In genomic region chr15:31321418-31321817, GRCh38 we compare ENCODE assay signal across 33 cellular contexts.
"Had no signal": no experiment of that assay in that cellular context is flagged by ENCODE, and none has a peak within 500 bp of the region (broad histone marks: within the 10 kb centered on the region; RNA-seq: fewer than 3 reads in every experiment).

No MANE protein-coding gene starts in this region.

- H3K27ac ChIP-seq: adrenal gland, body of pancreas, esophagus muscularis mucosa, foreskin keratinocyte, gastrocnemius medialis, heart left ventricle had no signal

- H3K27me3 Mint-ChIP-seq: activated CD4-positive, alpha-beta memory T cell treated with anti-CD3 and anti-CD28 coated beads for 36 hours; activated CD4-positive, alpha-beta T cell treated with anti-CD3 and anti-CD28 coated beads for 36 hours; activated CD4-positive, alpha-beta T cell treated with anti-CD3 and anti-CD28 coated beads, Interleukin-2, amount 10 ng/mL, durations not matched to agents 24 days and 14 days; activated CD8-positive, alpha-beta memory T cell treated with anti-CD3 and anti-CD28 coated beads, Interleukin-2, amount 10 ng/mL, durations not matched to agents 7 days and 5 days; activated naive CD4-positive, alpha-beta T cell treated with anti-CD3 and anti-CD28 coated beads, Interleukin-2, amount 50 U/mL, for 24 hours; activated naive CD8-positive, alpha-beta T cell treated with anti-CD3 and anti-CD28 coated beads for 36 hours; activated naive CD8-positive, alpha-beta T cell treated with anti-CD3 and anti-CD28 coated beads, Interleukin-2, amount 50 U/mL, for 24 hours; effector memory CD8-positive, alpha-beta T cell had no signal

- H3K9me3 Mint-ChIP-seq: activated naive CD4-positive, alpha-beta T cell treated with anti-CD3 and anti-CD28 coated beads, Interleukin-2, amount 50 U/mL, for 24 hours; effector memory CD8-positive, alpha-beta T cell had no signal

- H3K27me3 ChIP-seq: adrenal gland, body of pancreas, gastrocnemius medialis, heart left ventricle had no signal

- H3K4me1 ChIP-seq: foreskin keratinocyte had no signal

- H3K27ac Mint-ChIP-seq: activated CD4-positive, alpha-beta memory T cell treated with anti-CD3 and anti-CD28 coated beads for 36 hours; activated CD4-positive, alpha-beta T cell treated with anti-CD3 and anti-CD28 coated beads for 36 hours; activated CD4-positive, alpha-beta T cell treated with anti-CD3 and anti-CD28 coated beads, Interleukin-2, amount 10 ng/mL, durations not matched to agents 24 days and 14 days; activated CD8-positive, alpha-beta memory T cell treated with anti-CD3 and anti-CD28 coated beads, Interleukin-2, amount 10 ng/mL, durations not matched to agents 7 days and 5 days; activated CD8-positive, alpha-beta T cell treated with anti-CD3 and anti-CD28 coated beads, Interleukin-2, amount 10 ng/mL, durations not matched to agents 7 days and 5 days; activated naive CD4-positive, alpha-beta T cell treated with anti-CD3 and anti-CD28 coated beads for 36 hours; activated naive CD4-positive, alpha-beta T cell treated with anti-CD3 and anti-CD28 coated beads, Interleukin-2, amount 50 U/mL, for 24 hours; activated naive CD8-positive, alpha-beta T cell treated with anti-CD3 and anti-CD28 coated beads for 36 hours; activated naive CD8-positive, alpha-beta T cell treated with anti-CD3 and anti-CD28 coated beads, Interleukin-2, amount 50 U/mL, for 24 hours; activated T-helper 1 cell treated with anti-CD3 and anti-CD28 coated beads, Interleukin-12 subunit alpha, Interleukin-12 subunit beta, Interleukin-2, Interleukin-4 antibody, amounts not matched to agents 30 ng/mL and 10 ng/mL and 1 ng/mL, durations not matched to agents 14 hours and 24 hours and 36 hours; activated T-helper 2 cell treated with anti-CD3 and anti-CD28 coated beads, Interferon-gamma antibody, Interleukin-2, Interleukin-4, amounts not matched to agents 10 μg/mL and 5 μg/mL and 100 μg/mL, durations not matched to agents 14 hours and 24 hours and 36 hours had no signal

- H3K4me3 Mint-ChIP-seq: activated CD4-positive, alpha-beta memory T cell treated with anti-CD3 and anti-CD28 coated beads for 36 hours; activated CD4-positive, alpha-beta T cell treated with anti-CD3 and anti-CD28 coated beads for 36 hours; activated CD4-positive, alpha-beta T cell treated with anti-CD3 and anti-CD28 coated beads, Interleukin-2, amount 10 ng/mL, durations not matched to agents 24 days and 14 days; activated CD8-positive, alpha-beta memory T cell treated with anti-CD3 and anti-CD28 coated beads, Interleukin-2, amount 10 ng/mL, durations not matched to agents 7 days and 5 days; activated CD8-positive, alpha-beta T cell treated with anti-CD3 and anti-CD28 coated beads, Interleukin-2, amount 10 ng/mL, durations not matched to agents 7 days and 5 days; activated naive CD4-positive, alpha-beta T cell treated with anti-CD3 and anti-CD28 coated beads for 36 hours; activated naive CD4-positive, alpha-beta T cell treated with anti-CD3 and anti-CD28 coated beads, Interleukin-2, amount 50 U/mL, for 24 hours; activated naive CD8-positive, alpha-beta T cell treated with anti-CD3 and anti-CD28 coated beads for 36 hours; activated naive CD8-positive, alpha-beta T cell treated with anti-CD3 and anti-CD28 coated beads, Interleukin-2, amount 50 U/mL, for 24 hours; activated T-helper 1 cell treated with anti-CD3 and anti-CD28 coated beads, Interleukin-12 subunit alpha, Interleukin-12 subunit beta, Interleukin-2, Interleukin-4 antibody, amounts not matched to agents 30 ng/mL and 10 ng/mL and 1 ng/mL, durations not matched to agents 14 hours and 24 hours and 36 hours; effector memory CD8-positive, alpha-beta T cell had no signal

- DNase-seq: activated CD4-positive, alpha-beta memory T cell treated with anti-CD3 and anti-CD28 coated beads for 36 hours; activated CD4-positive, alpha-beta T cell treated with anti-CD3 and anti-CD28 coated beads for 36 hours; activated CD4-positive, alpha-beta T cell treated with anti-CD3 and anti-CD28 coated beads, Interleukin-2, amount 10 ng/mL, durations not matched to agents 24 days and 14 days; activated CD4-positive, CD25-positive, alpha-beta regulatory T cell; activated CD4-positive, CD25-positive, alpha-beta regulatory T cell treated with anti-CD3 and anti-CD28 coated beads, Interleukin-2, amount 50 U/mL, for 72 hours; activated CD8-positive, alpha-beta memory T cell treated with anti-CD3 and anti-CD28 coated beads, Interleukin-2, amount 10 ng/mL, durations not matched to agents 7 days and 5 days; activated CD8-positive, alpha-beta memory T cell treated with anti-CD3 and anti-CD28 coated beads, Interleukin-2, amount 50 U/mL, for 4 hours; activated CD8-positive, alpha-beta T cell treated with anti-CD3 and anti-CD28 coated beads, Interleukin-2, amount 10 ng/mL, durations not matched to agents 7 days and 5 days; activated effector memory CD4-positive, alpha-beta T cell treated with anti-CD3 and anti-CD28 coated beads, Interleukin-2, amount 50 U/mL, for 16 hours; activated naive CD4-positive, alpha-beta T cell treated with anti-CD3 and anti-CD28 coated beads for 36 hours; activated naive CD8-positive, alpha-beta T cell treated with anti-CD3 and anti-CD28 coated beads for 36 hours; activated naive CD8-positive, alpha-beta T cell treated with anti-CD3 and anti-CD28 coated beads, Interleukin-2, amount 50 U/mL, for 24 hours; activated T-cell treated with anti-CD3 and anti-CD28 coated beads, Interleukin-2, amount 50 U/mL, for 1 hour; activated T-cell treated with anti-CD3 and anti-CD28 coated beads, Interleukin-2, amount 50 U/mL, for 48 hours; adrenal gland; amygdala; aorta; body of pancreas; caudate nucleus; cortex of kidney; dermis blood vessel endothelial cell; effector CD4-positive, alpha-beta T cell; effector memory CD8-positive, alpha-beta T cell; erythroblast; foreskin keratinocyte; gastrocnemius medialis; glutamatergic neuron; T-helper 2 cell had no signal

- H3K9me3 ChIP-seq: adrenal gland, body of pancreas, esophagus muscularis mucosa, gastrocnemius medialis had no signal

- H3K4me3 ChIP-seq: adrenal gland, body of pancreas, esophagus muscularis mucosa, gastrocnemius medialis, heart left ventricle had no signal

- H3K36me3 ChIP-seq: adrenal gland, esophagus muscularis mucosa, gastrocnemius medialis, heart left ventricle had no signal

- H3K36me3 Mint-ChIP-seq: activated CD4-positive, alpha-beta memory T cell treated with anti-CD3 and anti-CD28 coated beads for 36 hours; activated CD8-positive, alpha-beta memory T cell treated with anti-CD3 and anti-CD28 coated beads, Interleukin-2, amount 10 ng/mL, durations not matched to agents 7 days and 5 days; activated naive CD8-positive, alpha-beta T cell treated with anti-CD3 and anti-CD28 coated beads for 36 hours had no signal

- ATAC-seq: activated CD4-positive, alpha-beta T cell treated with anti-CD3 and anti-CD28 coated beads for 36 hours; activated CD8-positive, alpha-beta memory T cell treated with anti-CD3 and anti-CD28 coated beads, Interleukin-2, amount 10 ng/mL, durations not matched to agents 7 days and 5 days; activated CD8-positive, alpha-beta T cell treated with anti-CD3 and anti-CD28 coated beads, Interleukin-2, amount 10 ng/mL, durations not matched to agents 7 days and 5 days; activated naive CD8-positive, alpha-beta T cell treated with anti-CD3 and anti-CD28 coated beads, Interleukin-2, amount 50 U/mL, for 24 hours; body of pancreas; effector memory CD8-positive, alpha-beta T cell; foreskin keratinocyte; gastrocnemius medialis; heart left ventricle had no signal
